ENCODE assay signal across 8 cellular contexts in the genomic region with DNA sequence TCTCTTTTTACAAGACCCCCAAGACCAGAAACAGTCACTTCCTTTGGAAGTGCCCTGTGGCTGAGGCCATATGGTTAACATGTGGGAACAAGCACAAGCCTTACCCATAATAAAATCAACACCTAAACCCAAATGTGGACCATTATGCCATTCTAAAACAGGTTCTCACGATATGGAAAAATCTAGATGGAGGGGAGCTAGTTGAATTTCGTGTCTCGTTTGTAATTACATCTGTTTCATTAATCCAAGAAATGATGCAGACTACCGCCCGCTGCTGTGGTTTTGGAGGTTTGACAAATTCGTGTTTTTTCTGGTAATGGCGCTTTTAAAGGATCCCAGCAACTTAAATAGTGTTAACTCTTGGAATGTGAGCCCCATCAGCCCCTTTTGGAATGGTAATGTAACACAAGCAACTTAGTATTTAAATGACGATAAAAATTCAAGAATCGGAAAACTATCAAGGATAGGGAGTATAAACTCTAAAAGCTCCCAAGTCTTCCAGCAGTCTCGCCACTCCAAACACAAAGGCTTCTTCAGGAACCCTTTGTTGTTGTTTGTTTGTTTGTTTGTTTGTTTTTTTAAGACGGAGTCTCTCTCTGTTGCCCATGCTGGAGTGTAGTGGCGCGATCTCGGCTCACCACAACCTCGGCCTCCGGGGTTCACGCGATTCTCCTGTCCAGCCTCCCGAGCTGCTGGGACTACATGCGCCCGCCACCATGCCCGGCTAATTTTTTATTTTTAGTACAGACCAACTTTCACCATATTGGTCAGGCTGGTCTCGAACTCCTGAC. TPM values are rescaled to one million over a fixed set of nuclear protein-coding genes. Genes with fewer than 3 reads are reported as not detected.
DNase-seq lines count a peak whose midpoint lies in the region; ATAC-seq and TF ChIP-seq lines count a peak whose summit lies in the region.

No MANE protein-coding gene starts in this region.

- DNase-seq in AG04449 (ENCODE audit: low read depth, low spot score) (no peak), GM23248 (peak; percentile 67), fibroblast of gingiva (ENCODE audit: low read depth) (peak; percentile 29), neuronal stem cell (ENCODE audit: low spot score) (no peak)
- no peak for DNase-seq in activated CD4-positive, CD25-positive, alpha-beta regulatory T cell treated with anti-CD3 and anti-CD28 coated beads, Interleukin-2, amount 50 U/mL, for 72 hours

- no peak overlapping the region for H3K14ac ChIP-seq in neuronal stem cell (ENCODE audit: low read length)

- 1% methylated on average over 23 of the region's 23 CpGs for WGBS in GM23248 (ENCODE audit: low coverage in 1 of 2, low lambda C conversion rate in 2 of 2, missing lambda C conversion rate in 2 of 2), 2 experiments
- WGBS in neuronal stem cell (ENCODE audit: extremely low coverage in 2 of 2, insufficient read length in 2 of 2, insufficient replicate concordance in 1 of 2), 2 donors, result no CpG with 5 or more reads among the region's 23 CpGs

- no peaks in the 10 kb centered on the region for H3K9me2 ChIP-seq in GM23248 (ENCODE audit: insufficient read depth)

- H3K9me3 ChIP-seq in GM23248 (ENCODE audit: low read depth), result no peaks in the 10 kb centered on the region
- no peaks in the 10 kb centered on the region for H3K9me3 ChIP-seq in neuronal stem cell (replicated peaks in 1 of 2; ENCODE audit: control insufficient read depth in 2 of 2, insufficient read depth in 1 of 2, low read depth in 1 of 2, low read length in 2 of 2)

- H2BK120ac ChIP-seq in neuronal stem cell (ENCODE audit: low read depth, low read length), result no peak overlapping the region

- peaks cover 24% of the 10 kb centered on the region for H4K20me1 ChIP-seq in GM23248 (ENCODE audit: insufficient read depth)

- H2BK12ac ChIP-seq in neuronal stem cell (ENCODE audit: low read length), result no peak overlapping the region

- no peak overlapping the region for H3K18ac ChIP-seq in neuronal stem cell (ENCODE audit: low read length)

- peaks cover 7% of the 10 kb centered on the region for H3K79me1 ChIP-seq in neuronal stem cell (ENCODE audit: low read depth, low read length)

- H2BK15ac ChIP-seq in neuronal stem cell (ENCODE audit: low read length), result no peak overlapping the region

- H2AFZ ChIP-seq in GM23248 (no peak overlapping the region), neuronal stem cell (ENCODE audit: low read length) (peak overlapping the region; percentile 90)

- no peak overlapping the region for H3K23ac ChIP-seq in neuronal stem cell (ENCODE audit: low read depth, low read length, poor library complexity)

- H3K9ac ChIP-seq in GM23248 (peak overlapping the region; percentile 99), neuronal stem cell (ENCODE audit: low read depth, low read length, poor library complexity) (peak overlapping the region; percentile 99)

- H3K27me3 ChIP-seq in GM23248 (replicated peaks; ENCODE audit: insufficient read depth) (no peaks in the 10 kb centered on the region), neuronal stem cell (ENCODE audit: control insufficient read depth in 3 of 3, insufficient read depth in 3 of 3, low read depth in 1 of 3, low read length in 3 of 3) (no peaks in the 10 kb centered on the region)

- peak overlapping the region; percentile 98 for H3K4me2 ChIP-seq in GM23248 (ENCODE audit: unreplicated experiment)
- H3K4me2 ChIP-seq in neuronal stem cell (ENCODE audit: insufficient read depth, low read length, poor library complexity, severe bottlenecking), result peak overlapping the region; percentile 58

- peaks cover 12% of the 10 kb centered on the region for H3K36me3 ChIP-seq in GM23248 (ENCODE audit: low read depth)
- H3K36me3 ChIP-seq in neuronal stem cell (replicated peaks in 1 of 2; ENCODE audit: control insufficient read depth in 2 of 2, insufficient read depth in 2 of 2, low read length in 2 of 2), result peaks cover 9 to 48% of the 10 kb centered on the region in 2 donors

- peak overlapping the region; percentile 96 for H2BK5ac ChIP-seq in neuronal stem cell (ENCODE audit: low read length)

- H4K91ac ChIP-seq in neuronal stem cell (ENCODE audit: low read depth, low read length, poor library complexity), result no peak overlapping the region

- peaks cover 89% of the 10 kb centered on the region for H3K79me2 ChIP-seq in GM23248 (ENCODE audit: insufficient read depth)

- in situ Hi-C loops in GM23248 (cut with MboI), result no loop called here

- POLR2A ChIA-PET in AG04449 (lab: Yijun Ruan, JAX), result interaction anchor here (0.6 to 1.6 kb wide), 6 partner anchors 15 to 70 kb away, joined by 3 to 6 read pairs (median 4); a partner anchor contains a TSS

- peaks cover 36% of the 10 kb centered on the region for H3K4me1 ChIP-seq in GM23248 (ENCODE audit: insufficient read depth)
- H3K4me1 ChIP-seq in neuronal stem cell (ENCODE audit: control insufficient read depth in 2 of 2, insufficient read depth in 1 of 2, low read depth in 1 of 2, low read length in 2 of 2), result peaks cover 1 to 10% of the 10 kb centered on the region in 2 donors

- no peak overlapping the region for H4K8ac ChIP-seq in neuronal stem cell (ENCODE audit: low read depth, low read length)

- CTCF ChIA-PET in AG04449 (lab: Yijun Ruan, JAX), result interaction anchor here (1.0 to 6.3 kb wide), 5 partner anchors 12 to 64 kb away, joined by 3 to 48 read pairs (median 4); a partner anchor contains a TSS

- peaks cover 52% of the 10 kb centered on the region for H3F3A ChIP-seq in GM23248 (ENCODE audit: insufficient read depth)

- H3K27ac ChIP-seq in GM23248 (peak overlapping the region; percentile 88), VCaP (peak overlapping the region; percentile 99), neuronal stem cell (replicated peaks; ENCODE audit: low read length) (no peak overlapping the region)

- H3K4me3 ChIP-seq in AG04449 (ENCODE audit: low read depth, low read length), result peak overlapping the region; percentile 96
- peak overlapping the region; percentile 91 for H3K4me3 ChIP-seq in GM23248
- H3K4me3 ChIP-seq in neuronal stem cell (ENCODE audit: low read length in 2 of 2), result peak overlapping the region; percentile 95 to 98

- no peak overlapping the region for H3K4ac ChIP-seq in neuronal stem cell (ENCODE audit: low read length)

- ATAC-seq in GM19324 (IDR thresholded peaks at IDR 0.05; ENCODE audit: low FRiP score, unreplicated experiment) (no peak), HG03097 (IDR thresholded peaks at IDR 0.05; ENCODE audit: low FRiP score, unreplicated experiment) (no peak)

- peak overlapping the region; percentile 100 for H2AK5ac ChIP-seq in neuronal stem cell (ENCODE audit: low read depth, low read length)

- no peak for TF ChIP-seq CTCF in AG04449 (IDR thresholded peaks at IDR 0.05; ENCODE audit: insufficient read depth, low read length, missing control alignments)
- no peak for TF ChIP-seq CTCF in VCaP (conservative IDR thresholded peaks at IDR 0.05)

RNA-seq across cellular contexts. Expression of a gene that starts 1.1 kb away (rescaled TPM):
- total RNA-seq in GM23248 (2014; rRNA removed; shearing (Covaris generic)), result 224 and 240 TPM in 2 replicates
- 373 and 386 TPM in 2 replicates for polyA plus RNA-seq in GM23248 (2016; fragmentation: Nextera tagmentation; extraction: Ambion mirVana)
- polyA plus RNA-seq in neuronal stem cell (2013, experiment 1 of 2), result 379 TPM
- polyA plus RNA-seq in neuronal stem cell (2013, experiment 2 of 2), result 385 TPM

RNA-seq across cellular contexts. Expression of a gene that starts 21.7 kb away (rescaled TPM):
- total RNA-seq in GM23248 (2014; rRNA removed; shearing (Covaris generic)), result 28.3 and 33.8 TPM in 2 replicates
- polyA plus RNA-seq in GM23248 (2016; fragmentation: Nextera tagmentation; extraction: Ambion mirVana), result 51.3 and 51.9 TPM in 2 replicates
- polyA plus RNA-seq in neuronal stem cell (2013, experiment 1 of 2), result 13.2 TPM
- 14.0 TPM for polyA plus RNA-seq in neuronal stem cell (2013, experiment 2 of 2)

Comparison
In these comparisons a context has a peak if more than half of its experiments do, and no peak if none do; other contexts are left out.
1. DNase-seq: peak in GM23248 (single experiment) and fibroblast of gingiva (single experiment); none in AG04449 (single experiment), neuronal stem cell (single experiment) and activated CD4-positive, CD25-positive, alpha-beta regulatory T cell treated with anti-CD3 and anti-CD28 coated beads, Interleukin-2, amount 50 U/mL, for 72 hours (single experiment).
2. Peak in every context shown above with its lines, with median percentiles within 50 percentile points of each other: H3K4me3 ChIP-seq.